ENCODE assay signal across 1 cellular context in genomic region chr1:111735858-111736544, GRCh38.
TF ChIP-seq lines count a peak whose summit lies in the region.

No MANE protein-coding gene starts in this region.

TF ChIP-seq in HEK293, 187 proteins besides CTCF, POLR2A, EP300 and RAD21 (continued from another document):
- TF ChIP-seq FEZF1 (tag by site-specific recombination; IDR thresholded peaks at IDR 0.05), result peak; percentile 49; the same call in 1 of the 2 replicates
